Comparison of ENCODE assay signal across 20 cellular contexts in the genomic region with DNA sequence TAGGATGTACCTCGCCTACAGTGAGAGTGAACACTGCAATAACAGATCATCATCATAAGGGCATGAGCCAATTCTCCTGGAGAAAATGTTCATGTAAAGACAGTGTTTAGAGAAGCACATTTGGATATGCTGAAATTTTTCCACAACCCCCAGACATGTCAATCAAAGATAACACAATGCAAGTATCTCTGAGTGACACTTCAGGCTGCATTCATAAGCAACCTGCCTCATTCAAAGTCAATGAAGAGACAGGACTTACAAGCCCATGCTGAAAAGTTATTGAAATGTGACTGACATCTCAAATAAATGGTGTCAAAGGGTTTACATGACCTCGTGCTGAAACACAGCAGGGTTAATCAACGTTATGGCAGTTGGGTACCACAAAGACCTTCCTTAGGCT.
DNase-seq lines count a peak whose midpoint lies in the region; ATAC-seq, FAIRE-seq and TF ChIP-seq lines count a peak whose summit lies in the region.
"Had no signal": no experiment of that assay in that cellular context is flagged by ENCODE, and none has a peak within 500 bp of the region (broad histone marks: within the 10 kb centered on the region; RNA-seq: fewer than 3 reads in every experiment).

No MANE protein-coding gene starts in this region.

- no peak overlapping the region for H3K4me3 Mint-ChIP-seq in activated T-cell treated with anti-CD3 and anti-CD28 coated beads, Interleukin-2, amount 50 U/mL, for 4 hours
- H3K4me3 Mint-ChIP-seq: B cell; CD4-positive, alpha-beta memory T cell had no signal

- peak overlapping the region; percentile 15; the same call in 1 of the 2 replicates for H2AFZ ChIP-seq in OCI-LY1 (ENCODE audit: low read length)
- no peak overlapping the region; the same call in 1 of the 2 replicates for H2AFZ ChIP-seq in H1 (ENCODE audit: low read length)

- peaks cover 10% of the 10 kb centered on the region for H3K4me1 ChIP-seq in BLaER1
- peaks cover 20% of the 10 kb centered on the region for H3K4me1 ChIP-seq in OCI-LY1 (ENCODE audit: insufficient read depth, low read length, severe bottlenecking)
- H3K4me1 ChIP-seq in H1 (replicated peaks in 1 of 4; ENCODE audit: control insufficient read depth in 3 of 4, insufficient read depth in 4 of 4, low read length in 3 of 4), result peaks cover 0 to 5% (median 2%) of the 10 kb centered on the region in 4 experiments; a peak in 2 of 7 replicates
- H3K4me1 ChIP-seq in transverse colon, result no peaks in the 10 kb centered on the region

- CTCF ChIA-PET in H1 (lab: Charles Lee; ENCODE audit: partially characterized antibody), result interaction anchor here (0.6 kb wide), 1 partner anchor 137 kb away, joined by 3 read pairs; no protein-coding TSS in a partner anchor

- H4K91ac ChIP-seq in H1 (replicated peaks; ENCODE audit: insufficient read length, low read length), result no peak overlapping the region

- no peak for TF ChIP-seq CTCF in OCI-LY1 (IDR thresholded peaks at IDR 0.05; ENCODE audit: low read length)
- no peak for TF ChIP-seq CTCF in H1 (IDR thresholded peaks at IDR 0.05; ENCODE audit: control extremely low read depth in 1 of 3, insufficient read depth in 1 of 3, low read depth in 1 of 3, low read length in 3 of 3)
- TF ChIP-seq CTCF in transverse colon (IDR thresholded peaks at IDR 0.05), result no peak

- no peaks in the 10 kb centered on the region for H4K20me1 ChIP-seq in BLaER1
- H4K20me1 ChIP-seq in OCI-LY1 (ENCODE audit: insufficient read depth, low read length), result no peaks in the 10 kb centered on the region
- no peaks in the 10 kb centered on the region for H4K20me1 ChIP-seq in H1 (replicated peaks in 1 of 2; ENCODE audit: control insufficient read depth in 1 of 2, insufficient read depth in 2 of 2, low read length in 2 of 2)

- H2BK20ac ChIP-seq in H1 (ENCODE audit: low read length), result no peak overlapping the region

- no peak overlapping the region for H3K18ac ChIP-seq in H1 (ENCODE audit: extremely low read depth, low read length)

- no peaks in the 10 kb centered on the region for H3K23me2 ChIP-seq in H1 (ENCODE audit: low read depth, low read length)

- WGBS in H1 (ENCODE audit: extremely low coverage in 1 of 2, insufficient coverage in 1 of 2, insufficient read length in 1 of 2, insufficient replicate concordance in 2 of 2, low coverage in 1 of 2, low lambda C conversion rate in 2 of 2, missing lambda C conversion rate in 1 of 2), 2 experiments, result 80% methylated on average over 3 of the region's 3 CpGs; no CpG with 5 or more reads in 1 of the 2 experiments
- WGBS in transverse colon (ENCODE audit: low coverage in 1 of 2), 2 donors, result 65 to 66% methylated on average over 3 of the region's 3 CpGs

- no peaks in the 10 kb centered on the region for H3K4me1 Mint-ChIP-seq in activated T-cell treated with anti-CD3 and anti-CD28 coated beads, Interleukin-2, amount 50 U/mL, for 4 hours (ENCODE audit: low read depth)
- H3K4me1 Mint-ChIP-seq: B cell; CD4-positive, alpha-beta memory T cell had no signal

- H4K5ac ChIP-seq in H1 (ENCODE audit: insufficient read length, low read depth, low read length), result no peak overlapping the region

- H3K14ac ChIP-seq in H1 (ENCODE audit: insufficient read length), result no peak overlapping the region

- ATAC-seq in GM21381 (IDR thresholded peaks at IDR 0.05; ENCODE audit: unreplicated experiment), result no peak
- ATAC-seq in activated T-cell treated with anti-CD3 and anti-CD28 coated beads, Interleukin-2, amount 50 U/mL, for 4 hours, result no peak
- ATAC-seq: HCT116 had no signal

- DNase-seq in H1 (ENCODE audit: low read depth in 1 of 2, low spot score in 2 of 2), result no peak
- DNase-seq in substantia nigra (lab: John Stamatoyannopoulos, UW), result no peak
- no peak for DNase-seq in transverse colon
- no peak for DNase-seq in activated T-cell treated with anti-CD3 and anti-CD28 coated beads, Interleukin-2, amount 50 U/mL, for 4 hours
- DNase-seq: CD4-positive, alpha-beta memory T cell; COR-L47; DMS153; DMS79 treated with DMSO at 0.1 percent for 48 hours; EL; IMR-90; KG1 had no signal

- H3K79me1 ChIP-seq in H1 (ENCODE audit: low read depth, low read length), result no peaks in the 10 kb centered on the region

- in situ Hi-C loops in transverse colon (cut with MboI; ENCODE audit: low pct_ligation_motif_present in 1 of 4, low pct_unique_long_range_greater_than_20kb in 1 of 4, low sequenced_read_pairs in 3 of 4), result no loop called here

- intact Hi-C loops in transverse colon (cut with DNase I; ENCODE audit: low total_unique reads), result no loop called here

- H3K9me2 ChIP-seq in OCI-LY1 (ENCODE audit: low read depth, low read length), result no peaks in the 10 kb centered on the region

- no peak overlapping the region for H3K56ac ChIP-seq in H1 (replicated peaks; ENCODE audit: insufficient read length, low read depth, low read length)

- H3K4me3 ChIP-seq in BLaER1, result no peak overlapping the region
- no peak overlapping the region for H3K4me3 ChIP-seq in OCI-LY1 (ENCODE audit: low read depth, low read length, poor library complexity, severe bottlenecking)
- H3K4me3 ChIP-seq in H1 (ENCODE audit: extremely low read depth in 1 of 4, insufficient read depth in 2 of 4, low read depth in 3 of 4, low read length in 4 of 4), result no peak overlapping the region
- no peak overlapping the region for H3K4me3 ChIP-seq in transverse colon

- no peak overlapping the region for H2BK120ac ChIP-seq in H1 (replicated peaks; ENCODE audit: low read depth, low read length)

- no peaks in the 10 kb centered on the region for H3F3A ChIP-seq in OCI-LY1 (ENCODE audit: insufficient read depth, low read length)

- H3K36me3 ChIP-seq in BLaER1 (no peaks in the 10 kb centered on the region), OCI-LY1 (ENCODE audit: insufficient read depth, low read length) (no peaks in the 10 kb centered on the region), H1 (ENCODE audit: control insufficient read depth in 2 of 4, insufficient read depth in 4 of 4, low read length in 3 of 4) (no peaks in the 10 kb centered on the region), transverse colon (no peaks in the 10 kb centered on the region)

- no peaks in the 10 kb centered on the region for H3K9me3 Mint-ChIP-seq in activated T-cell treated with anti-CD3 and anti-CD28 coated beads, Interleukin-2, amount 50 U/mL, for 4 hours

- FAIRE-seq in H1 (lab: Jason Lieb, UNC), result peak; percentile 39
- FAIRE-seq: D721Med, G401.6, GM12891 had no signal

- no peaks in the 10 kb centered on the region for H3K36me3 Mint-ChIP-seq in activated T-cell treated with anti-CD3 and anti-CD28 coated beads, Interleukin-2, amount 50 U/mL, for 4 hours (ENCODE audit: insufficient read depth)
- H3K36me3 Mint-ChIP-seq: CD4-positive, alpha-beta memory T cell had no signal

- H3K23ac ChIP-seq in H1 (ENCODE audit: insufficient read length), result no peak overlapping the region

- H3K27me3 ChIP-seq in BLaER1, result no peaks in the 10 kb centered on the region
- no peaks in the 10 kb centered on the region for H3K27me3 ChIP-seq in OCI-LY1 (ENCODE audit: insufficient read depth, low read length)
- H3K27me3 ChIP-seq in H1 (replicated peaks in 1 of 4; ENCODE audit: control insufficient read depth in 3 of 4, extremely low read depth in 1 of 4, insufficient read depth in 3 of 4, low read length in 3 of 4), result no peaks in the 10 kb centered on the region
- H3K27me3 ChIP-seq in transverse colon, result no peaks in the 10 kb centered on the region

- no peak overlapping the region for H4K8ac ChIP-seq in H1 (ENCODE audit: extremely low read depth, insufficient read depth, low read length)

- TF ChIP-seq POLR2A in H1 (IDR thresholded peaks at IDR 0.05; ENCODE audit: control extremely low read depth in 1 of 2, low read depth in 2 of 2, low read length in 2 of 2) (no peak), transverse colon (IDR thresholded peaks at IDR 0.05) (no peak)

- no peak overlapping the region for H3K9ac ChIP-seq in BLaER1
- no peak overlapping the region for H3K9ac ChIP-seq in OCI-LY1 (ENCODE audit: low read length)
- H3K9ac ChIP-seq in H1 (replicated peaks in 1 of 4; ENCODE audit: extremely low read depth in 1 of 4, low read depth in 3 of 4, low read length in 3 of 4), result no peak overlapping the region

- no peak overlapping the region for H3K27ac ChIP-seq in BLaER1
- H3K27ac ChIP-seq in OCI-LY1 (ENCODE audit: low read depth, low read length, poor library complexity, severe bottlenecking), result peak overlapping the region; percentile 11
- H3K27ac ChIP-seq in H1 (ENCODE audit: low read depth, low read length), result no peak overlapping the region
- peak overlapping the region; percentile 32 for H3K27ac ChIP-seq in substantia nigra (ENCODE audit: low read depth, low read length, poor library complexity, severe bottlenecking)
- no peak overlapping the region for H3K27ac ChIP-seq in transverse colon
- H3K27ac ChIP-seq: C4-2B had no signal

- no peak overlapping the region for H3K4ac ChIP-seq in H1 (replicated peaks; ENCODE audit: insufficient read length, low read depth, low read length)

- H2BK5ac ChIP-seq in H1 (ENCODE audit: low read depth, low read length), result no peak overlapping the region

- peak overlapping the region; percentile 16 for H3K4me2 ChIP-seq in BLaER1
- no peak overlapping the region for H3K4me2 ChIP-seq in OCI-LY1 (ENCODE audit: low read length)
- no peak overlapping the region; a peak in 1 of 4 replicates for H3K4me2 ChIP-seq in H1 (ENCODE audit: insufficient read depth in 1 of 2, low read depth in 2 of 2, low read length in 2 of 2)

- H3K79me2 ChIP-seq in OCI-LY1 (ENCODE audit: insufficient read depth, low read length), result no peaks in the 10 kb centered on the region
- H3K79me2 ChIP-seq in H1 (ENCODE audit: control insufficient read depth in 1 of 2, insufficient read depth in 2 of 2, low read length in 2 of 2), result no peaks in the 10 kb centered on the region

- no peak for TF ChIP-seq EP300 in H1 (IDR thresholded peaks at IDR 0.05; ENCODE audit: borderline replicate concordance in 1 of 2, low read depth in 2 of 2, low read length in 2 of 2)
- TF ChIP-seq EP300 in transverse colon (IDR thresholded peaks at IDR 0.05; ENCODE audit: low read depth), result no peak

- TF ChIP-seq RAD21 in H1 (IDR thresholded peaks at IDR 0.05 in 1 of 2, conservative IDR thresholded peaks at IDR 0.05 in 1 of 2; ENCODE audit: low read depth in 2 of 2, low read length in 2 of 2), result no peak

- no peaks in the 10 kb centered on the region for H3K27me3 Mint-ChIP-seq in activated T-cell treated with anti-CD3 and anti-CD28 coated beads, Interleukin-2, amount 50 U/mL, for 4 hours (ENCODE audit: low read depth)
- H3K27me3 Mint-ChIP-seq: B cell; CD4-positive, alpha-beta memory T cell had no signal

- H2BK12ac ChIP-seq in H1 (ENCODE audit: low read depth, low read length), result no peak overlapping the region

- H3K9me3 ChIP-seq in BLaER1 (no peaks in the 10 kb centered on the region), OCI-LY1 (ENCODE audit: low read length) (no peaks in the 10 kb centered on the region; the same call in 1 of the 2 replicates), H1 (ENCODE audit: insufficient read depth in 2 of 2, low read depth in 1 of 2, low read length in 1 of 2) (no peaks in the 10 kb centered on the region), transverse colon (no peaks in the 10 kb centered on the region)

- H2BK15ac ChIP-seq in H1 (ENCODE audit: low read length), result no peak overlapping the region

- no peak overlapping the region for H2AK5ac ChIP-seq in H1 (ENCODE audit: low read depth, low read length)

- POLR2A ChIA-PET in H1 (lab: Charles Lee; ENCODE audit: partially characterized antibody), result no interaction called here

Comparison
In these comparisons a context has a peak if more than half of its experiments do, and no peak if none do; other contexts are left out.
1. H3K27ac ChIP-seq: peak in OCI-LY1 (single experiment) and substantia nigra (single experiment); none in BLaER1 (single experiment), H1 (single experiment) and transverse colon (0 of 4).